Comparison of ENCODE assay signal across 1 cellular context in the genomic region with DNA sequence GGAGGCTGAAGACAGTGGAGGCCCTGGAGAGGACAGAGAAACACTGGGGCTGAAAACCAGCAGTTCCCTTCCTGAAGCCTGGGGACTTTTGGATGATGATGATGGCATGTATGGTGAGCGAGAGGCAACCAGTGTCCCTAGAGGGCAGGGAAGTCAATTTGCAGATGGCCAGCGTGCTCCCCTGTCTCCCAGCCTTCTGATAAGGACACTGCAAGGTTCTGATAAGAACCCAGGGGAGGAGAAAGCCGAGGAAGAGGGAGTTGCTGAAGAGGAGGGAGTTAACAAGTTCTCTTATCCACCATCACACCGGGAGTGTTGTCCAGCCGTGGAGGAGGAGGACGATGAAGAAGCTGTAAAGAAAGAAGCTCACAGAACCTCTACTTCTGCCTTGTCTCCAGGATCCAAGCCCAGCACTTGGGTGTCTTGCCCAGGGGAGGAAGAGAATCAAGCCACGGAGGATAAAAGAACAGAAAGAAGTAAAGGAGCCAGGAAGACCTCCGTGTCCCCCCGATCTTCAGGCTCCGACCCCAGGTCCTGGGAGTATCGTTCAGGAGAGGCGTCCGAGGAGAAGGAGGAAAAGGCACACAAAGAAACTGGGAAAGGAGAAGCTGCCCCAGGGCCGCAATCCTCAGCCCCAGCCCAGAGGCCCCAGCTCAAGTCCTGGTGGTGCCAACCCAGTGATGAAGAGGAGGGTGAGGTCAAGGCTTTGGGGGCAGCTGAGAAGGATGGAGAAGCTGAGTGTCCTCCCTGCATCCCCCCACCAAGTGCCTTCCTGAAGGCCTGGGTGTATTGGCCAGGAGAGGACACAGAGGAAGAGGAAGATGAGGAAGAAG.
TF ChIP-seq lines count a peak whose summit lies in the region.

No MANE protein-coding gene starts in this region.

TF ChIP-seq in endothelial cell of umbilical vein, 7 proteins besides CTCF, POLR2A, EP300 and RAD21:
- no peak for TF ChIP-seq EZH2 (IDR thresholded peaks at IDR 0.05; ENCODE audit: borderline replicate concordance, low read depth, low read length, severe bottlenecking)
- no peak for TF ChIP-seq FOS (IDR thresholded peaks at IDR 0.05; ENCODE audit: borderline replicate concordance, insufficient read depth, low read length)
- TF ChIP-seq, protein P1, sequence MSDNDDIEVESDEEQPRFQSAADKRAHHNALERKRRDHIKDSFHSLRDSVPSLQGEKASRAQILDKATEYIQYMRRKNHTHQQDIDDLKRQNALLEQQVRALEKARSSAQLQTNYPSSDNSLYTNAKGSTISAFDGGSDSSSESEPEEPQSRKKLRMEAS (IDR thresholded peaks at IDR 0.05; ENCODE audit: insufficient read depth, insufficient read length) = no peak
- TF ChIP-seq GATA2 (IDR thresholded peaks at IDR 0.05; ENCODE audit: insufficient read depth, insufficient read length, low read depth, low read length) = no peak
- no peak for TF ChIP-seq POLR2AphosphoS5 (IDR thresholded peaks at IDR 0.05; ENCODE audit: insufficient read depth, low read depth, low read length)
- no peak for TF ChIP-seq MYC (IDR thresholded peaks at IDR 0.05; ENCODE audit: low read depth, low read length)
- no peak for TF ChIP-seq JUN (IDR thresholded peaks at IDR 0.05; ENCODE audit: borderline replicate concordance, insufficient read depth, insufficient read length, low read depth)
